Comparison of ENCODE assay signal across 10 cellular contexts in the genomic region with DNA sequence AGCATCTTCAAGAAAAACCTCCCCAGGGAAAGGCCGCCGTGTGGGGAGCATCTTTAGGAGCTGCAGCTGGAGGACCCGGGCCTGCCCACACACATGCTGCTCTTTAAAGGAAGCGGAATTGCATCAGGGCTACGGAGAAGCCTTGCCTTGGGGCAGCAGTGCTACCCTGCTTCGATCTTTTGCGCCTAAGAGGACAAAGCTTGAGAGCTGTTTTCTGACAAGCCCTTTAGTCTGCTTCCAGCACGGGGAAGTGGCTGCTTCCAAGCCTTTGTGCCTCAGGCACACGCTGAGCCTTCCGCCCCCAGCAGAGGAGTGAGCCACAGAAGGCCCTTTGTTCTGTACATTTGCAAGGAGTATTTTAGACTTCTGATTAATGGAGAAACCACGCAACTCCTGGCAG. TPM values are rescaled to one million over a fixed set of nuclear protein-coding genes. Genes with fewer than 3 reads are reported as not detected.
DNase-seq lines count a peak whose midpoint lies in the region; ATAC-seq and TF ChIP-seq lines count a peak whose summit lies in the region.
"Had no signal": no experiment of that assay in that cellular context is flagged by ENCODE, and none has a peak within 500 bp of the region (broad histone marks: within the 10 kb centered on the region; RNA-seq: fewer than 3 reads in every experiment).

No MANE protein-coding gene starts in this region.

- WGBS in SK-N-SH (ENCODE audit: low lambda C conversion rate) = 61% methylated on average over 8 of the region's 11 CpGs

- no peak for TF ChIP-seq EP300 in SK-N-SH (IDR thresholded peaks at IDR 0.05; ENCODE audit: borderline replicate concordance in 1 of 2, low read depth in 1 of 2, low read length in 1 of 2)

- peaks cover 3% of the 10 kb centered on the region for H3K36me3 Mint-ChIP-seq in type B pancreatic cell
- no peaks in the 10 kb centered on the region for H3K36me3 Mint-ChIP-seq in natural killer cell treated with Interleukin-12 subunit alpha and Interleukin-12 subunit beta and Interleukin-15 and Interleukin-18, amount 100 ng/mL, for 72 hours

- H3K27ac ChIP-seq in SK-N-SH (ENCODE audit: low read depth in 2 of 2, low read length in 1 of 2) = peak overlapping the region in 1 of 2 experiments; percentile 33; a peak in 2 of 4 replicates
- H3K27ac ChIP-seq: C4-2B had no signal

- no peak for ATAC-seq in SK-N-SH treated with all-trans-retinoic acid at 6 μM for 48 hours
- ATAC-seq in natural killer cell treated with Interleukin-12 subunit alpha and Interleukin-12 subunit beta and Interleukin-15 and Interleukin-18, amount 100 ng/mL, for 72 hours = no peak
- ATAC-seq in HG02642 (IDR thresholded peaks at IDR 0.05; ENCODE audit: poor library complexity, unreplicated experiment) = no peak

- POLR2A ChIA-PET in SK-N-SH (lab: Yijun Ruan, JAX) = interaction anchor here (0.9 kb wide), 1 partner anchor 34 kb away, joined by 3 read pairs; a partner anchor contains a TSS

- H3K79me2 ChIP-seq in SK-N-SH (ENCODE audit: insufficient read depth) = no peaks in the 10 kb centered on the region

- peaks cover 0 to 1% of the 10 kb centered on the region in 2 experiments for H3K36me3 ChIP-seq in SK-N-SH (replicated peaks in 1 of 2; ENCODE audit: control insufficient read depth in 1 of 2, insufficient read depth in 2 of 2, low read length in 1 of 2)

- TF ChIP-seq CTCF in SK-N-SH (IDR thresholded peaks at IDR 0.05) (no peak), astrocyte of the cerebellum (IDR thresholded peaks at IDR 0.05; ENCODE audit: low read depth, low read length, missing control alignments) (no peak), type B pancreatic cell (conservative IDR thresholded peaks at IDR 0.05) (no peak)

- peaks cover 0 to 34% of the 10 kb centered on the region in 2 experiments; a peak in 3 of 4 replicates for H3K4me1 ChIP-seq in SK-N-SH (ENCODE audit: control insufficient read depth in 1 of 2, insufficient read depth in 2 of 2, low read depth in 1 of 2, low read length in 1 of 2)

- peaks cover 21% of the 10 kb centered on the region for H3K4me1 Mint-ChIP-seq in type B pancreatic cell (ENCODE audit: unreplicated experiment)
- peaks cover 0 to 3% of the 10 kb centered on the region in 2 donors for H3K4me1 Mint-ChIP-seq in natural killer cell treated with Interleukin-12 subunit alpha and Interleukin-12 subunit beta and Interleukin-15 and Interleukin-18, amount 100 ng/mL, for 72 hours (ENCODE audit: low read depth in 2 of 2)

- H3K4me3 ChIP-seq in SK-N-SH (ENCODE audit: low read depth in 2 of 2, low read length in 1 of 2) (no peak overlapping the region), astrocyte of the cerebellum (ENCODE audit: low read depth, low read length) (no peak overlapping the region)

- H3K9ac ChIP-seq in SK-N-SH = no peak overlapping the region

- 0 out of 2 replicates have a peak, but pooled peaks cover 6% of the 10 kb centered on the region for H4K20me1 ChIP-seq in SK-N-SH (ENCODE audit: insufficient read depth)

- no peaks in the 10 kb centered on the region for H3K27me3 ChIP-seq in SK-N-SH (ENCODE audit: insufficient read depth)

- H3K4me3 Mint-ChIP-seq in type B pancreatic cell = peak overlapping the region; percentile 55
- no peak overlapping the region for H3K4me3 Mint-ChIP-seq in natural killer cell treated with Interleukin-12 subunit alpha and Interleukin-12 subunit beta and Interleukin-15 and Interleukin-18, amount 100 ng/mL, for 72 hours

- no peaks in the 10 kb centered on the region for H3K9me2 ChIP-seq in SK-N-SH

- CTCF ChIA-PET in SK-N-SH (lab: Yijun Ruan, JAX) = interaction anchor here (0.7 to 1.2 kb wide), 3 partner anchors 13 to 293 kb away, joined by 3 to 4 read pairs (median 3); no protein-coding TSS in a partner anchor

- in situ Hi-C loops in astrocyte of the cerebellum (cut with HindIII; ENCODE audit: low sequenced_read_pairs) = loop anchor here (5.0 kb wide), 3 partner anchors 43 to 83 kb away; no protein-coding TSS in a partner anchor

- H3K4me2 ChIP-seq in SK-N-SH = peak overlapping the region; percentile 27; the same call in 1 of the 2 replicates

- H3K9me3 ChIP-seq in SK-N-SH = no peaks in the 10 kb centered on the region

- TF ChIP-seq RAD21 in SK-N-SH (IDR thresholded peaks at IDR 0.05; ENCODE audit: low read length) = no peak

- H3K27ac Mint-ChIP-seq in type B pancreatic cell = peak overlapping the region; percentile 89
- no peak overlapping the region for H3K27ac Mint-ChIP-seq in natural killer cell treated with Interleukin-12 subunit alpha and Interleukin-12 subunit beta and Interleukin-15 and Interleukin-18, amount 100 ng/mL, for 72 hours

- H2AFZ ChIP-seq in SK-N-SH (ENCODE audit: low read depth) = no peak overlapping the region

- no peaks in the 10 kb centered on the region for H3K9me3 Mint-ChIP-seq in type B pancreatic cell
- no peaks in the 10 kb centered on the region for H3K9me3 Mint-ChIP-seq in natural killer cell treated with Interleukin-12 subunit alpha and Interleukin-12 subunit beta and Interleukin-15 and Interleukin-18, amount 100 ng/mL, for 72 hours

- DNase-seq in SK-N-SH (no peak), astrocyte of the cerebellum (ENCODE audit: low read depth) (peak; percentile 76), iris pigment epithelial cell (ENCODE audit: low read depth) (peak; percentile 53), type B pancreatic cell (ENCODE audit: extremely low spot score, unreplicated experiment) (peak; percentile 70), T-helper 1 cell (no peak)
- no peak for DNase-seq in natural killer cell treated with Interleukin-12 subunit alpha and Interleukin-12 subunit beta and Interleukin-15 and Interleukin-18, amount 100 ng/mL, for 72 hours (ENCODE audit: low spot score)
- DNase-seq: NCI-H2029 treated with DMSO at 0.1 percent for 48 hours had no signal

- peaks cover 13% of the 10 kb centered on the region for H3F3A ChIP-seq in SK-N-SH (replicated peaks; ENCODE audit: insufficient read depth)

- H3K27me3 Mint-ChIP-seq in type B pancreatic cell = no peaks in the 10 kb centered on the region
- H3K27me3 Mint-ChIP-seq in natural killer cell treated with Interleukin-12 subunit alpha and Interleukin-12 subunit beta and Interleukin-15 and Interleukin-18, amount 100 ng/mL, for 72 hours = no peaks in the 10 kb centered on the region

TF ChIP-seq in SK-N-SH, 30 proteins besides CTCF, POLR2A, EP300 and RAD21:
- peak; percentile 11; the same call in 1 of the 2 replicates for TF ChIP-seq TCF12 (IDR thresholded peaks at IDR 0.05)
- TF ChIP-seq MEF2A (IDR thresholded peaks at IDR 0.05; ENCODE audit: borderline replicate concordance, low read depth) = peak; percentile 32; the same call in 1 of the 2 replicates
- no peak for TF ChIP-seq NFIC (IDR thresholded peaks at IDR 0.05; ENCODE audit: borderline replicate concordance)
- TF ChIP-seq, protein P1, sequence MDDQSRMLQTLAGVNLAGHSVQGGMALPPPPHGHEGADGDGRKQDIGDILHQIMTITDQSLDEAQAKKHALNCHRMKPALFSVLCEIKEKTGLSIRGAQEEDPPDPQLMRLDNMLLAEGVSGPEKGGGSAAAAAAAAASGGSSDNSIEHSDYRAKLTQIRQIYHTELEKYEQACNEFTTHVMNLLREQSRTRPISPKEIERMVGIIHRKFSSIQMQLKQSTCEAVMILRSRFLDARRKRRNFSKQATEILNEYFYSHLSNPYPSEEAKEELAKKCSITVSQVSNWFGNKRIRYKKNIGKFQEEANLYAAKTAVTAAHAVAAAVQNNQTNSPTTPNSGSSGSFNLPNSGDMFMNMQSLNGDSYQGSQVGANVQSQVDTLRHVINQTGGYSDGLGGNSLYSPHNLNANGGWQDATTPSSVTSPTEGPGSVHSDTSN (IDR thresholded peaks at IDR 0.05) = peak; percentile 42; the same call in 1 of the 2 replicates

TF ChIP-seq in SK-N-SH treated with all-trans-retinoic acid at 6 μM for 48 hours, 23 proteins besides CTCF, POLR2A, EP300 and RAD21 (continues in another document):
- TF ChIP-seq ARNTL (CRISPR knock-in tag; IDR thresholded peaks at IDR 0.05; ENCODE audit: borderline replicate concordance, low read depth) = no peak
- no peak for TF ChIP-seq ESRRG (CRISPR knock-in tag; IDR thresholded peaks at IDR 0.05)
- TF ChIP-seq, protein P2, sequence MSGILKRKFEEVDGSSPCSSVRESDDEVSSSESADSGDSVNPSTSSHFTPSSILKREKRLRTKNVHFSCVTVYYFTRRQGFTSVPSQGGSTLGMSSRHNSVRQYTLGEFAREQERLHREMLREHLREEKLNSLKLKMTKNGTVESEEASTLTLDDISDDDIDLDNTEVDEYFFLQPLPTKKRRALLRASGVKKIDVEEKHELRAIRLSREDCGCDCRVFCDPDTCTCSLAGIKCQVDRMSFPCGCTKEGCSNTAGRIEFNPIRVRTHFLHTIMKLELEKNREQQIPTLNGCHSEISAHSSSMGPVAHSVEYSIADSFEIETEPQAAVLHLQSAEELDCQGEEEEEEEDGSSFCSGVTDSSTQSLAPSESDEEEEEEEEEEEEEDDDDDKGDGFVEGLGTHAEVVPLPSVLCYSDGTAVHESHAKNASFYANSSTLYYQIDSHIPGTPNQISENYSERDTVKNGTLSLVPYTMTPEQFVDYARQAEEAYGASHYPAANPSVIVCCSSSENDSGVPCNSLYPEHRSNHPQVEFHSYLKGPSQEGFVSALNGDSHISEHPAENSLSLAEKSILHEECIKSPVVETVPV (CRISPR knock-in tag; IDR thresholded peaks at IDR 0.05) = no peak
- TF ChIP-seq PPARA (CRISPR knock-in tag; IDR thresholded peaks at IDR 0.05; ENCODE audit: borderline replicate concordance) = no peak
- TF ChIP-seq TOX (CRISPR knock-in tag; IDR thresholded peaks at IDR 0.05; ENCODE audit: borderline replicate concordance) = no peak
- TF ChIP-seq SNAI2 (CRISPR knock-in tag; IDR thresholded peaks at IDR 0.05) = no peak

RNA-seq across cellular contexts. Expression of a gene that starts 31.5 kb away (rescaled TPM):
- polyA plus RNA-seq in SK-N-SH (2012; rRNA removed) = 25.2 and 25.4 TPM in 2 replicates
- polyA plus RNA-seq in SK-N-SH (2012; cell fraction: cytosol; rRNA removed) = 29.8 and 31.6 TPM in 2 replicates
- polyA plus RNA-seq in SK-N-SH (2012; cell fraction: nucleus; rRNA removed) = 4.9 and 8.9 TPM in 2 replicates
- 39.8 and 42.5 TPM in 2 replicates for total RNA-seq in type B pancreatic cell (ENCODE audit: low replicate concordance)
- 10 to 100 TPM; 35.8 to 38.3 TPM for total RNA-seq in natural killer cell treated with Interleukin-12 subunit alpha and Interleukin-12 subunit beta and Interleukin-15 and Interleukin-18, amount 100 ng/mL, for 72 hours

RNA-seq across cellular contexts. Expression of a gene that starts 31.8 kb away (rescaled TPM):
- polyA plus RNA-seq in SK-N-SH (2012; rRNA removed) = 5.2 and 5.9 TPM in 2 replicates
- 7.9 and 8.3 TPM in 2 replicates for polyA plus RNA-seq in SK-N-SH (2012; cell fraction: cytosol; rRNA removed)
- polyA plus RNA-seq in SK-N-SH (2012; cell fraction: nucleus; rRNA removed) = 3.4 and 5.4 TPM in 2 replicates
- total RNA-seq in type B pancreatic cell (ENCODE audit: low replicate concordance) = 23.3 and 30.5 TPM in 2 replicates
- total RNA-seq in natural killer cell treated with Interleukin-12 subunit alpha and Interleukin-12 subunit beta and Interleukin-15 and Interleukin-18, amount 100 ng/mL, for 72 hours = 10 to 100 TPM; 27.4 to 29.6 TPM

RNA-seq across cellular contexts. Expression of a gene that starts 34.7 kb away (rescaled TPM):
- polyA plus RNA-seq in SK-N-SH (2012; rRNA removed) = 211 and 308 TPM in 2 replicates
- 210 and 230 TPM in 2 replicates for polyA plus RNA-seq in SK-N-SH (2012; cell fraction: cytosol; rRNA removed)
- 366 and 455 TPM in 2 replicates for polyA plus RNA-seq in SK-N-SH (2012; cell fraction: nucleus; rRNA removed)
- 125 and 145 TPM in 2 replicates for total RNA-seq in type B pancreatic cell (ENCODE audit: low replicate concordance)
- 100 to 1,000 TPM; 150 to 189 TPM for total RNA-seq in natural killer cell treated with Interleukin-12 subunit alpha and Interleukin-12 subunit beta and Interleukin-15 and Interleukin-18, amount 100 ng/mL, for 72 hours

Comparison
In these comparisons a context has a peak if more than half of its experiments do, and no peak if none do; other contexts are left out.
1. DNase-seq: peak in astrocyte of the cerebellum (single experiment), iris pigment epithelial cell (single experiment) and type B pancreatic cell (single experiment); none in SK-N-SH (single experiment), natural killer cell treated with Interleukin-12 subunit alpha and Interleukin-12 subunit beta and Interleukin-15 and Interleukin-18, amount 100 ng/mL, for 72 hours (single experiment) and T-helper 1 cell (0 of 5).